ENCODE assay signal across 16 cellular contexts in genomic region chr5:56632939-56633338, GRCh38.
A peak's percentile ranks its signal among the peaks of the same experiment; 100 is the strongest.
DNase-seq lines count a peak whose midpoint lies in the region; ATAC-seq and TF ChIP-seq lines count a peak whose summit lies in the region.
"Had no signal": no experiment of that assay in that cellular context is flagged by ENCODE, and none has a peak within 500 bp of the region (broad histone marks: within the 10 kb centered on the region; RNA-seq: fewer than 3 reads in every experiment).

No MANE protein-coding gene starts in this region.

- H3K4me1 ChIP-seq in IMR-90 (ENCODE audit: control insufficient read depth, insufficient read depth, low read length): peaks cover 11% of the 10 kb centered on the region; the same call in 1 of the 2 replicates

- no CpG with 5 or more reads among the region's 1 CpG for WGBS in IMR-90 (ENCODE audit: extremely low coverage in 2 of 2, insufficient read length in 1 of 2), 2 experiments

- H4K91ac ChIP-seq in IMR-90 (ENCODE audit: insufficient read depth, low read depth, low read length): no peak overlapping the region

- H3K4me1 Mint-ChIP-seq in chondrocyte (ENCODE audit: low read depth) (peaks cover 38% of the 10 kb centered on the region), progenitor cell of endocrine pancreas (ENCODE audit: low read depth) (peaks cover 41% of the 10 kb centered on the region)

- H3K23ac ChIP-seq in IMR-90 (ENCODE audit: low read depth, low read length): no peak overlapping the region

- intact Hi-C loops in IMR-90 (cut with micrococcal nuclease): no loop called here

- H2AFZ ChIP-seq in IMR-90 (replicated peaks; ENCODE audit: low read length, poor library complexity): no peak overlapping the region

- TF ChIP-seq POLR2A in IMR-90 (IDR thresholded peaks at IDR 0.05; ENCODE audit: low read depth, low read length): no peak

- CTCF ChIA-PET in IMR-90 (lab: Yijun Ruan, JAX): interaction anchor here (0.6 to 1.1 kb wide), 2 partner anchors 10 to 234 kb away, joined by 3 to 4 read pairs; no protein-coding TSS in a partner anchor

- H3K27ac Mint-ChIP-seq in chondrocyte (ENCODE audit: unreplicated experiment) (peak overlapping the region; percentile 68), progenitor cell of endocrine pancreas (peak overlapping the region; percentile 65)

- H3K27ac ChIP-seq in IMR-90 (ENCODE audit: insufficient read depth, low read length) (no peak overlapping the region), WERI-Rb-1 (no peak overlapping the region)

- ATAC-seq in IMR-90 (ENCODE audit: low read depth): no peak
- ATAC-seq: HCT116 had no signal

- H2AK5ac ChIP-seq in IMR-90 (ENCODE audit: low read depth, low read length): no peak overlapping the region

- TF ChIP-seq CTCF in IMR-90 (conservative IDR thresholded peaks at IDR 0.05; ENCODE audit: low read depth, low read length) (no peak), chondrocyte (IDR thresholded peaks at IDR 0.05) (no peak), progenitor cell of endocrine pancreas (IDR thresholded peaks at IDR 0.05; ENCODE audit: unreplicated experiment) (no peak), WERI-Rb-1 (IDR thresholded peaks at IDR 0.05; ENCODE audit: low read depth, low read length) (no peak)

- H3K9me1 ChIP-seq in IMR-90 (ENCODE audit: insufficient read depth, low read length): peaks cover 2% of the 10 kb centered on the region; the same call in 1 of the 2 replicates

- no peaks in the 10 kb centered on the region for H3K27me3 Mint-ChIP-seq in chondrocyte (ENCODE audit: low read depth)
- no peaks in the 10 kb centered on the region for H3K27me3 Mint-ChIP-seq in progenitor cell of endocrine pancreas

- no peak overlapping the region for H2BK15ac ChIP-seq in IMR-90 (ENCODE audit: low read depth, low read length)

- no peak overlapping the region for H3K4ac ChIP-seq in IMR-90 (ENCODE audit: low read depth, low read length)

- no peak overlapping the region for H2BK120ac ChIP-seq in IMR-90 (ENCODE audit: low read depth, low read length)

- H2BK20ac ChIP-seq in IMR-90 (ENCODE audit: low read depth, low read length): no peak overlapping the region

- H3K9me3 ChIP-seq in IMR-90 (ENCODE audit: control insufficient read depth, insufficient read depth, low read length) (no peaks in the 10 kb centered on the region; the same call in 1 of the 2 replicates), WERI-Rb-1 (ENCODE audit: severe bottlenecking) (peaks cover 10% of the 10 kb centered on the region)
- H3K9me3 ChIP-seq: BE2C had no signal

- no peak for DNase-seq in IMR-90
- DNase-seq in chondrocyte (ENCODE audit: low spot score): no peak
- DNase-seq in progenitor cell of endocrine pancreas (ENCODE audit: low spot score, unreplicated experiment): no peak
- no peak for DNase-seq in WERI-Rb-1
- DNase-seq in cortex of kidney (lab: John Stamatoyannopoulos, UW): no peak
- no peak for DNase-seq in Ammon's horn (ENCODE audit: low spot score)
- DNase-seq: BE2C; C1 segment of cervical spinal cord; CD4-positive, CD25-positive, alpha-beta regulatory T cell; CD8-positive, alpha-beta memory T cell; COR-L47; DMS79; GDM1; GOT3; H7 had no signal

- H3K9ac ChIP-seq in IMR-90 (ENCODE audit: low read depth, low read length): no peak overlapping the region

- H2AK9ac ChIP-seq in IMR-90 (replicated peaks; ENCODE audit: low read depth, low read length, poor library complexity): no peak overlapping the region

- no peak overlapping the region for H3K14ac ChIP-seq in IMR-90 (replicated peaks; ENCODE audit: low read depth, low read length)

- H3K36me3 Mint-ChIP-seq in chondrocyte (ENCODE audit: low read depth) (peaks cover 8% of the 10 kb centered on the region), progenitor cell of endocrine pancreas (ENCODE audit: insufficient read depth) (peaks cover 12% of the 10 kb centered on the region)

- H3K9me3 Mint-ChIP-seq in chondrocyte (ENCODE audit: low read depth): peaks cover 12% of the 10 kb centered on the region
- H3K9me3 Mint-ChIP-seq in progenitor cell of endocrine pancreas (ENCODE audit: low read depth): peaks cover 24% of the 10 kb centered on the region

- no peak overlapping the region for H2BK5ac ChIP-seq in IMR-90 (ENCODE audit: low read depth, low read length, poor library complexity, severe bottlenecking)

- H3K27me3 ChIP-seq in IMR-90 (ENCODE audit: control insufficient read depth, insufficient read depth, low read length) (no peaks in the 10 kb centered on the region), WERI-Rb-1 (ENCODE audit: insufficient read depth, low read depth, severe bottlenecking) (no peaks in the 10 kb centered on the region)
- H3K27me3 ChIP-seq: BE2C had no signal

- no peak overlapping the region for H4K5ac ChIP-seq in IMR-90 (ENCODE audit: low read depth, low read length)

- in situ Hi-C loops in IMR-90 (cut with MboI; ENCODE audit: low sequenced_read_pairs): no loop called here

- no peak overlapping the region for H4K8ac ChIP-seq in IMR-90 (ENCODE audit: low read depth in 2 of 2, low read length in 2 of 2)

- BruUV-seq in IMR-90 (replicated peaks; lab: Mats Ljungman, UMichigan): no TSS peak

- no peak overlapping the region for H3K18ac ChIP-seq in IMR-90 (ENCODE audit: low read depth, low read length)

- dilution Hi-C loops in IMR-90 (cut with HindIII; ENCODE audit: low sequenced_read_pairs, unreplicated experiment): no loop called here

- no peaks in the 10 kb centered on the region for H4K20me1 ChIP-seq in IMR-90 (ENCODE audit: insufficient read depth, low read length)

- H3K79me1 ChIP-seq in IMR-90 (ENCODE audit: low read depth in 1 of 2, low read length in 2 of 2): no peaks in the 10 kb centered on the region

- no peak for TF ChIP-seq RAD21 in IMR-90 (IDR thresholded peaks at IDR 0.05; ENCODE audit: low read length)

- POLR2A ChIA-PET in IMR-90 (lab: Charles Lee; ENCODE audit: unreplicated experiment): no interaction called here

- no peaks in the 10 kb centered on the region for H3K36me3 ChIP-seq in IMR-90 (ENCODE audit: control insufficient read depth, insufficient read depth, low read length)
- no peaks in the 10 kb centered on the region for H3K36me3 ChIP-seq in WERI-Rb-1
- H3K36me3 ChIP-seq: BE2C had no signal

- H3K4me3 Mint-ChIP-seq in chondrocyte (ENCODE audit: unreplicated experiment): no peak overlapping the region
- no peak overlapping the region for H3K4me3 Mint-ChIP-seq in progenitor cell of endocrine pancreas (ENCODE audit: low read depth)
- H3K4me3 Mint-ChIP-seq: CD8-positive, alpha-beta memory T cell had no signal

- 0 out of 2 replicates have a peak overlapping the region, but pooled peaks have one; percentile 11 for H3K56ac ChIP-seq in IMR-90 (ENCODE audit: extremely low read depth, insufficient read depth, low read length)

- H3K4me3 ChIP-seq in IMR-90 (ENCODE audit: insufficient read depth, low read depth, low read length) (no peak overlapping the region), WERI-Rb-1 (ENCODE audit: low read depth, low read length) (no peak overlapping the region)

- no peak overlapping the region for H3K4me2 ChIP-seq in IMR-90 (ENCODE audit: low read depth, low read length)

TF ChIP-seq in IMR-90, 13 proteins besides CTCF, POLR2A, EP300 and RAD21:
- no peak for TF ChIP-seq FOS (IDR thresholded peaks at IDR 0.05; ENCODE audit: low read depth, low read length)
